19 cellular contexts compared by ENCODE assay signal in genomic region chr19:38386300-38386967, GRCh38. TPM values are rescaled to one million over a fixed set of nuclear protein-coding genes. Genes with fewer than 3 reads are reported as not detected.
DNase-seq lines count a peak whose midpoint lies in the region; ATAC-seq, FAIRE-seq and TF ChIP-seq lines count a peak whose summit lies in the region.
"Had no signal": no experiment of that assay in that cellular context is flagged by ENCODE, and none has a peak within 500 bp of the region (broad histone marks: within the 10 kb centered on the region; RNA-seq: fewer than 3 reads in every experiment).

No MANE protein-coding gene starts in this region.

- TF ChIP-seq CTCF in left ventricle myocardium inferior (IDR thresholded peaks at IDR 0.05; ENCODE audit: borderline replicate concordance) (no peak), kidney (IDR thresholded peaks at IDR 0.05; ENCODE audit: borderline replicate concordance, extremely low read depth, insufficient read depth) (no peak)

- intact Hi-C loops in left ventricle myocardium inferior (cut with micrococcal nuclease), result no loop called here
- intact Hi-C loops in cardiac septum (cut with DNase I), result no loop called here
- intact Hi-C loops in activated T-helper 1 cell treated with anti-CD3 and anti-CD28 coated beads, Interleukin-12 subunit alpha, Interleukin-12 subunit beta, Interleukin-2, Interleukin-4 antibody, amounts not matched to agents 30 ng/mL and 10 ng/mL and 1 ng/mL, durations not matched to agents 14 hours and 24 hours and 36 hours (cut with micrococcal nuclease), result no loop called here
- intact Hi-C loops in kidney (cut with DNase I), result no loop called here

- 48% methylated on average over 60 of the region's 60 CpGs for whole genome bisulfite sequencing in thymus

- peaks cover 45% of the 10 kb centered on the region for H3K27me3 ChIP-seq in left ventricle myocardium inferior (ENCODE audit: low read depth)
- peaks cover 55% of the 10 kb centered on the region for H3K27me3 ChIP-seq in thymus (ENCODE audit: control insufficient read depth, insufficient read depth)

- ATAC-seq in HG02870 (IDR thresholded peaks at IDR 0.05; ENCODE audit: unreplicated experiment) (no peak), HG03108 (IDR thresholded peaks at IDR 0.05; ENCODE audit: unreplicated experiment) (no peak)

- peaks cover 18% of the 10 kb centered on the region for H3K27me3 Mint-ChIP-seq in activated T-helper 1 cell treated with anti-CD3 and anti-CD28 coated beads, Interleukin-12 subunit alpha, Interleukin-12 subunit beta, Interleukin-2, Interleukin-4 antibody, amounts not matched to agents 30 ng/mL and 10 ng/mL and 1 ng/mL, durations not matched to agents 14 hours and 24 hours and 36 hours (ENCODE audit: insufficient read depth)

- H3K27ac ChIP-seq in left ventricle myocardium inferior (replicated peaks) (no peak overlapping the region), kidney (ENCODE audit: low read depth in 2 of 2, low read length in 2 of 2) (no peak overlapping the region), thymus (ENCODE audit: low read depth) (no peak overlapping the region)

- H3K36me3 Mint-ChIP-seq in activated T-helper 1 cell treated with anti-CD3 and anti-CD28 coated beads, Interleukin-12 subunit alpha, Interleukin-12 subunit beta, Interleukin-2, Interleukin-4 antibody, amounts not matched to agents 30 ng/mL and 10 ng/mL and 1 ng/mL, durations not matched to agents 14 hours and 24 hours and 36 hours (ENCODE audit: low read depth), result peaks cover 34% of the 10 kb centered on the region

- H3K9me3 ChIP-seq in left ventricle myocardium inferior (replicated peaks) (no peaks in the 10 kb centered on the region), kidney (ENCODE audit: control insufficient read depth in 1 of 2, low read length in 2 of 2) (no peaks in the 10 kb centered on the region), thymus (ENCODE audit: control insufficient read depth) (no peaks in the 10 kb centered on the region)
- H3K9me3 ChIP-seq: HAP-1 had no signal

- peak overlapping the region; percentile 66 for H3K4me3 ChIP-seq in left ventricle myocardium inferior
- H3K4me3 ChIP-seq in kidney (ENCODE audit: low read length in 2 of 2), result no peak overlapping the region
- H3K4me3 ChIP-seq in thymus (ENCODE audit: low read length), result peak overlapping the region; percentile 5

- H3K9me3 Mint-ChIP-seq in activated T-helper 1 cell treated with anti-CD3 and anti-CD28 coated beads, Interleukin-12 subunit alpha, Interleukin-12 subunit beta, Interleukin-2, Interleukin-4 antibody, amounts not matched to agents 30 ng/mL and 10 ng/mL and 1 ng/mL, durations not matched to agents 14 hours and 24 hours and 36 hours, result no peaks in the 10 kb centered on the region

- H3K27ac Mint-ChIP-seq in activated T-helper 1 cell treated with anti-CD3 and anti-CD28 coated beads, Interleukin-12 subunit alpha, Interleukin-12 subunit beta, Interleukin-2, Interleukin-4 antibody, amounts not matched to agents 30 ng/mL and 10 ng/mL and 1 ng/mL, durations not matched to agents 14 hours and 24 hours and 36 hours, result no peak overlapping the region

- no peak for FAIRE-seq in kidney (lab: Jason Lieb, UNC)

- H3K4me1 ChIP-seq in left ventricle myocardium inferior, result peaks cover 44% of the 10 kb centered on the region
- H3K4me1 ChIP-seq in kidney (ENCODE audit: control insufficient read depth in 1 of 2, insufficient read depth in 1 of 2, low read depth in 1 of 2, low read length in 2 of 2), result peaks cover 0 to 4% of the 10 kb centered on the region in 2 donors
- peaks cover 18% of the 10 kb centered on the region for H3K4me1 ChIP-seq in thymus (ENCODE audit: control insufficient read depth, insufficient read depth, low read length)

- DNase-seq in left ventricle myocardium inferior, result no peak
- no peak for DNase-seq in cardiac septum (ENCODE audit: low spot score)
- no peak for DNase-seq in activated T-helper 1 cell treated with anti-CD3 and anti-CD28 coated beads, Interleukin-12 subunit alpha, Interleukin-12 subunit beta, Interleukin-2, Interleukin-4 antibody, amounts not matched to agents 30 ng/mL and 10 ng/mL and 1 ng/mL, durations not matched to agents 14 hours and 24 hours and 36 hours (ENCODE audit: low spot score)
- peak; percentile 82 for DNase-seq in kidney
- DNase-seq in T-helper 2 cell, result no peak
- DNase-seq: activated CD4-positive, alpha-beta T cell treated with anti-CD3 and anti-CD28 coated beads for 48 hours; DMS153; KBM-7; mesenchymal stem cell; NCI-H1436; NCI-H524; RPMI8226; stimulated activated CD4-positive, alpha-beta T cell treated with anti-CD3 and anti-CD28 coated beads, Interleukin-12 subunit alpha, Interleukin-12 subunit beta, amount 100 ng/mL, for 4 hours had no signal

- H3K36me3 ChIP-seq in left ventricle myocardium inferior, result peaks cover 50% of the 10 kb centered on the region
- peaks cover 6 to 21% of the 10 kb centered on the region in 2 donors for H3K36me3 ChIP-seq in kidney (ENCODE audit: control insufficient read depth in 1 of 2, insufficient read depth in 2 of 2, low read length in 2 of 2)
- H3K36me3 ChIP-seq in thymus (ENCODE audit: control insufficient read depth, insufficient read depth), result peaks cover 31% of the 10 kb centered on the region

- H3K4me1 Mint-ChIP-seq in activated T-helper 1 cell treated with anti-CD3 and anti-CD28 coated beads, Interleukin-12 subunit alpha, Interleukin-12 subunit beta, Interleukin-2, Interleukin-4 antibody, amounts not matched to agents 30 ng/mL and 10 ng/mL and 1 ng/mL, durations not matched to agents 14 hours and 24 hours and 36 hours (ENCODE audit: low read depth), result peaks cover 12% of the 10 kb centered on the region

- H3K4me3 Mint-ChIP-seq in activated T-helper 1 cell treated with anti-CD3 and anti-CD28 coated beads, Interleukin-12 subunit alpha, Interleukin-12 subunit beta, Interleukin-2, Interleukin-4 antibody, amounts not matched to agents 30 ng/mL and 10 ng/mL and 1 ng/mL, durations not matched to agents 14 hours and 24 hours and 36 hours, result peak overlapping the region; percentile 26

- H3K9ac ChIP-seq in kidney (ENCODE audit: low read length in 2 of 2), result no peak overlapping the region

RNA-seq across cellular contexts. Expression of gene GGN, which starts 1.4 kb away (rescaled TPM):
- total RNA-seq in left ventricle myocardium inferior (not detected), cardiac septum (0.40 TPM), kidney (1.6 TPM)
- 0.17 and 0.39 TPM in 2 replicates for total RNA-seq in activated T-helper 1 cell treated with anti-CD3 and anti-CD28 coated beads, Interleukin-12 subunit alpha, Interleukin-12 subunit beta, Interleukin-2, Interleukin-4 antibody, amounts not matched to agents 30 ng/mL and 10 ng/mL and 1 ng/mL, durations not matched to agents 14 hours and 24 hours and 36 hours
- polyA plus RNA-seq in kidney (ENCODE audit: insufficient read depth, low read depth, low replicate concordance) (0.92 TPM), thymus (0.07 TPM)
- total RNA-seq: esophagus mucosa had no signal

RNA-seq across cellular contexts. Expression of gene SPRED3, which starts 2.1 kb away (rescaled TPM):
- total RNA-seq in left ventricle myocardium inferior (0.71 TPM), cardiac septum (2.2 TPM), kidney (8.7 TPM)
- total RNA-seq in activated T-helper 1 cell treated with anti-CD3 and anti-CD28 coated beads, Interleukin-12 subunit alpha, Interleukin-12 subunit beta, Interleukin-2, Interleukin-4 antibody, amounts not matched to agents 30 ng/mL and 10 ng/mL and 1 ng/mL, durations not matched to agents 14 hours and 24 hours and 36 hours, result 2.2 and 2.6 TPM in 2 replicates
- polyA plus RNA-seq in kidney (ENCODE audit: insufficient read depth, low read depth, low replicate concordance) (0.17 TPM), thymus (0.27 TPM)

RNA-seq across cellular contexts. Expression of gene PSMD8, which starts 12.1 kb away (rescaled TPM):
- total RNA-seq in left ventricle myocardium inferior, result 349 TPM
- total RNA-seq in cardiac septum, result 283 TPM
- total RNA-seq in activated T-helper 1 cell treated with anti-CD3 and anti-CD28 coated beads, Interleukin-12 subunit alpha, Interleukin-12 subunit beta, Interleukin-2, Interleukin-4 antibody, amounts not matched to agents 30 ng/mL and 10 ng/mL and 1 ng/mL, durations not matched to agents 14 hours and 24 hours and 36 hours, result 292 and 298 TPM in 2 replicates
- total RNA-seq in kidney, result 126 TPM
- polyA plus RNA-seq in kidney (ENCODE audit: insufficient read depth, low read depth, low replicate concordance), result 217 TPM
- 64.5 TPM for polyA plus RNA-seq in thymus

RNA-seq across cellular contexts. Expression of gene FAM98C, which starts 16.5 kb away (rescaled TPM):
- 11.5 TPM for total RNA-seq in left ventricle myocardium inferior
- total RNA-seq in cardiac septum, result 14.2 TPM
- total RNA-seq in activated T-helper 1 cell treated with anti-CD3 and anti-CD28 coated beads, Interleukin-12 subunit alpha, Interleukin-12 subunit beta, Interleukin-2, Interleukin-4 antibody, amounts not matched to agents 30 ng/mL and 10 ng/mL and 1 ng/mL, durations not matched to agents 14 hours and 24 hours and 36 hours, result 26.6 and 27.5 TPM in 2 replicates
- total RNA-seq in kidney, result 22.3 TPM
- polyA plus RNA-seq in kidney (ENCODE audit: insufficient read depth, low read depth, low replicate concordance), result 25.2 TPM
- 22.0 TPM for polyA plus RNA-seq in thymus

RNA-seq across cellular contexts. Expression of gene RASGRP4, which starts 39.6 kb away (rescaled TPM):
- total RNA-seq in left ventricle myocardium inferior, result 1.5 TPM
- total RNA-seq in cardiac septum, result 1.5 TPM
- 1.5 and 1.8 TPM in 2 replicates for total RNA-seq in activated T-helper 1 cell treated with anti-CD3 and anti-CD28 coated beads, Interleukin-12 subunit alpha, Interleukin-12 subunit beta, Interleukin-2, Interleukin-4 antibody, amounts not matched to agents 30 ng/mL and 10 ng/mL and 1 ng/mL, durations not matched to agents 14 hours and 24 hours and 36 hours
- total RNA-seq in kidney, result 3.6 TPM
- polyA plus RNA-seq in kidney (ENCODE audit: insufficient read depth, low read depth, low replicate concordance), result 0.80 TPM
- polyA plus RNA-seq in thymus, result 1.7 TPM
- total RNA-seq: osteocyte had no signal

Comparison
In these comparisons a context has a peak if more than half of its experiments do, and no peak if none do; other contexts are left out.
1. H3K4me3 ChIP-seq: peak in left ventricle myocardium inferior (single experiment) and thymus (single experiment); none in kidney (0 of 2).